Comparison of ENCODE assay signal across 24 cellular contexts in the genomic region with DNA sequence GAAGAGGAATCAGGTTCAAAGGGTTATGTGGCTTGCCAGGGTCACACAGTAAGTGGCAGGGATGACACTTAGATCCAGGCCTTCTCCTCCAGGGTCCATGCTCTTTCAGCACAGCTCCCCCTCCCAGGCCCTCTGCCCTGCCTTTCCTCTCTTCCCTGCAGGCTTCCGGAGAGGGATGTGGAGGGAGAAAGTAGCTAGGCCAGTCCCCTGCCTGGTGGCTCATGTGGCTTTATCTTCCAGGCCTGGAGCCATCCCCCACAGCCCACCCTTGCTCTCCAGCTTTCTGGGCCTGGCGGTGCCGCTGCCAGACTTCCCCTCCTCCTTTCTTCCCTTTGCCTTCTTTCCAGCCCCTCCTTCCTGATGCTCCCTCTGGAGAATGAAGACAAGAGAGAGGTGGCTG. TPM values are rescaled to one million over a fixed set of nuclear protein-coding genes. Genes with fewer than 3 reads are reported as not detected.
A peak's percentile ranks its signal among the peaks of the same experiment; 100 is the strongest.
DNase-seq lines count a peak whose midpoint lies in the region; ATAC-seq, FAIRE-seq and TF ChIP-seq lines count a peak whose summit lies in the region.
"Had no signal": no experiment of that assay in that cellular context is flagged by ENCODE, and none has a peak within 500 bp of the region (broad histone marks: within the 10 kb centered on the region; RNA-seq: fewer than 3 reads in every experiment).

No MANE protein-coding gene starts in this region.

- DNase-seq in IMR-90 = no peak
- DNase-seq in endodermal cell = peak; percentile 52
- no peak for DNase-seq in mesothelial cell of epicardium (ENCODE audit: low spot score in 2 of 2, unreplicated experiment in 2 of 2)
- no peak for DNase-seq in smooth muscle cell (lab: John Stamatoyannopoulos, UW; ENCODE audit: unreplicated experiment)
- no peak for DNase-seq in Caco-2
- no peak for DNase-seq in small intestine
- DNase-seq: CD4-positive, alpha-beta T cell; GF-D8; MG63; NCI-H1417 treated with DMSO at 0.1 percent for 48 hours; NCI-H1930; NCI-H226; NCI-H510A treated with DMSO at 0.1 percent for 48 hours; NCI-H748 treated with DMSO at 0.1 percent for 48 hours; PC-9; RPMI8226; SHP77 had no signal

- no peak overlapping the region for H2AK9ac ChIP-seq in IMR-90 (replicated peaks; ENCODE audit: low read depth, low read length, poor library complexity)

- no peak overlapping the region for H3K27ac ChIP-seq in IMR-90 (ENCODE audit: insufficient read depth, low read length)
- H3K27ac ChIP-seq in endodermal cell (ENCODE audit: low read depth, low read length) = no peak overlapping the region
- H3K27ac ChIP-seq in smooth muscle cell (ENCODE audit: low read depth) = no peak overlapping the region
- H3K27ac ChIP-seq in small intestine (ENCODE audit: low read depth in 1 of 2, low read length in 1 of 2) = no peak overlapping the region
- H3K27ac ChIP-seq: BLaER1, PC-9, SK-N-MC had no signal

- BruUV-seq in IMR-90 (replicated peaks; lab: Mats Ljungman, UMichigan) = no TSS peak
- no TSS peak for BruUV-seq in Caco-2 (replicated peaks; lab: Mats Ljungman, UMichigan)

- H3K27ac Mint-ChIP-seq in endodermal cell (peak overlapping the region; percentile 48), mesothelial cell of epicardium (peak overlapping the region; percentile 84), Caco-2 (ENCODE audit: unreplicated experiment) (no peak overlapping the region)
- H3K27ac Mint-ChIP-seq: CD4-positive, alpha-beta T cell had no signal

- H2BK15ac ChIP-seq in IMR-90 (ENCODE audit: low read depth, low read length) = no peak overlapping the region

- no peaks in the 10 kb centered on the region for H3K36me3 ChIP-seq in IMR-90 (ENCODE audit: control insufficient read depth, insufficient read depth, low read length)
- H3K36me3 ChIP-seq in endodermal cell (ENCODE audit: control insufficient read depth, insufficient read depth, low read length) = no peaks in the 10 kb centered on the region
- H3K36me3 ChIP-seq in smooth muscle cell (ENCODE audit: low read depth) = no peaks in the 10 kb centered on the region
- H3K36me3 ChIP-seq in Caco-2 (ENCODE audit: control insufficient read depth, insufficient read depth, low read length) = no peaks in the 10 kb centered on the region
- H3K36me3 ChIP-seq in small intestine (ENCODE audit: control insufficient read depth in 2 of 2, insufficient read depth in 2 of 2, low read length in 2 of 2) = no peaks in the 10 kb centered on the region
- H3K36me3 ChIP-seq: MG63 had no signal

- no peaks in the 10 kb centered on the region for H3K27me3 Mint-ChIP-seq in endodermal cell (ENCODE audit: insufficient read depth)
- no peaks in the 10 kb centered on the region for H3K27me3 Mint-ChIP-seq in mesothelial cell of epicardium (ENCODE audit: low read depth)
- no peaks in the 10 kb centered on the region for H3K27me3 Mint-ChIP-seq in Caco-2 (ENCODE audit: insufficient read depth, unreplicated experiment)
- H3K27me3 Mint-ChIP-seq: CD4-positive, alpha-beta T cell had no signal

- no peak for FAIRE-seq in small intestine (lab: Jason Lieb, UNC)
- FAIRE-seq: GM19239, H1, K562 had no signal

- peaks cover 5% of the 10 kb centered on the region for H3K9me3 Mint-ChIP-seq in endodermal cell
- H3K9me3 Mint-ChIP-seq in mesothelial cell of epicardium = no peaks in the 10 kb centered on the region
- no peaks in the 10 kb centered on the region for H3K9me3 Mint-ChIP-seq in Caco-2 (ENCODE audit: unreplicated experiment)
- H3K9me3 Mint-ChIP-seq: CD4-positive, alpha-beta T cell had no signal

- no peaks in the 10 kb centered on the region for H3K79me1 ChIP-seq in IMR-90 (ENCODE audit: low read depth in 1 of 2, low read length in 2 of 2)

- H3K4me1 ChIP-seq in IMR-90 (ENCODE audit: control insufficient read depth, insufficient read depth, low read length) (peaks cover 7% of the 10 kb centered on the region), endodermal cell (ENCODE audit: control insufficient read depth, insufficient read depth, low read length) (peaks cover 19% of the 10 kb centered on the region), smooth muscle cell (ENCODE audit: low read depth) (no peaks in the 10 kb centered on the region), Caco-2 (peaks cover 11% of the 10 kb centered on the region), small intestine (ENCODE audit: control insufficient read depth in 2 of 2, insufficient read depth in 1 of 2, low read depth in 1 of 2, low read length in 1 of 2) (no peaks in the 10 kb centered on the region)
- H3K4me1 ChIP-seq: BLaER1 had no signal

- intact Hi-C loops in IMR-90 (cut with micrococcal nuclease) = no loop called here
- intact Hi-C loops in Caco-2 (cut with micrococcal nuclease; ENCODE audit: unreplicated experiment) = no loop called here

- H3K27me3 ChIP-seq in IMR-90 (ENCODE audit: control insufficient read depth, insufficient read depth, low read length) (no peaks in the 10 kb centered on the region), endodermal cell (ENCODE audit: control insufficient read depth, insufficient read depth, low read length, poor library complexity, severe bottlenecking) (no peaks in the 10 kb centered on the region), smooth muscle cell (ENCODE audit: low read depth) (no peaks in the 10 kb centered on the region), Caco-2 (replicated peaks; ENCODE audit: control insufficient read depth, insufficient read depth, low read length) (no peaks in the 10 kb centered on the region), small intestine (ENCODE audit: control insufficient read depth in 2 of 2, insufficient read depth in 2 of 2, low read length in 2 of 2) (no peaks in the 10 kb centered on the region)
- H3K27me3 ChIP-seq: BLaER1, MG63 had no signal

- TF ChIP-seq CTCF in IMR-90 (conservative IDR thresholded peaks at IDR 0.05; ENCODE audit: low read depth, low read length) (no peak), endodermal cell (conservative IDR thresholded peaks at IDR 0.05) (no peak), mesothelial cell of epicardium (IDR thresholded peaks at IDR 0.05; ENCODE audit: unreplicated experiment) (no peak), smooth muscle cell (IDR thresholded peaks at IDR 0.05; ENCODE audit: borderline replicate concordance, insufficient read depth, poor library complexity, severe bottlenecking) (no peak), Caco-2 (IDR thresholded peaks at IDR 0.05; ENCODE audit: insufficient read depth in 1 of 2, low read depth in 1 of 2, low read length in 1 of 2, severe bottlenecking in 1 of 2, unreplicated experiment in 1 of 2) (no peak)

- H3K36me3 Mint-ChIP-seq in endodermal cell (ENCODE audit: low read depth) = peaks cover 10% of the 10 kb centered on the region
- H3K36me3 Mint-ChIP-seq in mesothelial cell of epicardium = peaks cover 9% of the 10 kb centered on the region
- no peaks in the 10 kb centered on the region for H3K36me3 Mint-ChIP-seq in Caco-2 (ENCODE audit: insufficient read depth, unreplicated experiment)

- H4K91ac ChIP-seq in IMR-90 (ENCODE audit: insufficient read depth, low read depth, low read length) = no peak overlapping the region

- TF ChIP-seq RAD21 in IMR-90 (IDR thresholded peaks at IDR 0.05; ENCODE audit: low read length) = no peak

- in situ Hi-C loops in IMR-90 (cut with MboI; ENCODE audit: low sequenced_read_pairs) = no loop called here

- no CpG with 5 or more reads among the region's 3 CpGs for WGBS in IMR-90 (ENCODE audit: extremely low coverage in 2 of 2, insufficient read length in 1 of 2), 2 experiments
- 72 to 100% methylated on average over 1 to 3 of the region's 3 CpGs for WGBS in endodermal cell (ENCODE audit: insufficient coverage in 1 of 2, insufficient read length in 1 of 2), 2 experiments
- 40% methylated on average over 3 of the region's 3 CpGs for WGBS in smooth muscle cell (ENCODE audit: low lambda C conversion rate)
- WGBS in small intestine, 3 donors = 79 to 98% (median 91%) methylated on average over 3 of the region's 3 CpGs

- TF ChIP-seq POLR2A in IMR-90 (IDR thresholded peaks at IDR 0.05; ENCODE audit: low read depth, low read length) = no peak

- POLR2A ChIA-PET in IMR-90 (lab: Charles Lee; ENCODE audit: unreplicated experiment) (no interaction called here), Caco-2 (lab: Charles Lee) (no interaction called here)

- H3K9me3 ChIP-seq in IMR-90 (ENCODE audit: control insufficient read depth, insufficient read depth, low read length) = no peaks in the 10 kb centered on the region
- no peaks in the 10 kb centered on the region for H3K9me3 ChIP-seq in endodermal cell (ENCODE audit: control insufficient read depth, low read length)
- no peaks in the 10 kb centered on the region for H3K9me3 ChIP-seq in smooth muscle cell (replicated peaks; ENCODE audit: low read depth)
- no peaks in the 10 kb centered on the region for H3K9me3 ChIP-seq in Caco-2
- H3K9me3 ChIP-seq in small intestine (ENCODE audit: control insufficient read depth, low read depth) = no peaks in the 10 kb centered on the region
- H3K9me3 ChIP-seq: BLaER1, MG63 had no signal

- H3K14ac ChIP-seq in IMR-90 (replicated peaks; ENCODE audit: low read depth, low read length) = no peak overlapping the region

- H3K9me1 ChIP-seq in IMR-90 (ENCODE audit: insufficient read depth, low read length) = peaks cover 12% of the 10 kb centered on the region

- ATAC-seq in IMR-90 (ENCODE audit: low read depth) (no peak), HG02571 (IDR thresholded peaks at IDR 0.05; ENCODE audit: unreplicated experiment) (no peak)

- H3K79me2 ChIP-seq in smooth muscle cell (ENCODE audit: low read depth) = no peaks in the 10 kb centered on the region

- no peaks in the 10 kb centered on the region for H4K20me1 ChIP-seq in IMR-90 (ENCODE audit: insufficient read depth, low read length)
- H4K20me1 ChIP-seq in smooth muscle cell (ENCODE audit: low read depth) = no peaks in the 10 kb centered on the region
- H4K20me1 ChIP-seq: BLaER1 had no signal

- no peak overlapping the region for H3K4me3 ChIP-seq in IMR-90 (ENCODE audit: insufficient read depth, low read depth, low read length)
- no peak overlapping the region for H3K4me3 ChIP-seq in endodermal cell (ENCODE audit: low read length)
- H3K4me3 ChIP-seq in smooth muscle cell = no peak overlapping the region
- H3K4me3 ChIP-seq in Caco-2 (ENCODE audit: low read depth, low read length) = no peak overlapping the region
- H3K4me3 ChIP-seq in small intestine (ENCODE audit: low read depth in 1 of 2, low read length in 2 of 2) = no peak overlapping the region
- H3K4me3 ChIP-seq: BLaER1, K562, MG63, PC-9, SK-N-MC had no signal

- no peak overlapping the region for H2AK5ac ChIP-seq in IMR-90 (ENCODE audit: low read depth, low read length)

- H3K4me1 Mint-ChIP-seq in endodermal cell (peaks cover 27% of the 10 kb centered on the region), mesothelial cell of epicardium (peaks cover 13% of the 10 kb centered on the region), Caco-2 (ENCODE audit: low read depth, unreplicated experiment) (no peaks in the 10 kb centered on the region)

- no peak overlapping the region for H2BK5ac ChIP-seq in IMR-90 (ENCODE audit: low read depth, low read length, poor library complexity, severe bottlenecking)

- H3K9ac ChIP-seq in IMR-90 (ENCODE audit: low read depth, low read length) = no peak overlapping the region
- no peak overlapping the region for H3K9ac ChIP-seq in endodermal cell (ENCODE audit: extremely low read depth, low read length, poor library complexity, severe bottlenecking)
- H3K9ac ChIP-seq in smooth muscle cell (ENCODE audit: low read depth) = no peak overlapping the region
- H3K9ac ChIP-seq: BLaER1 had no signal

- H2BK20ac ChIP-seq in IMR-90 (ENCODE audit: low read depth, low read length) = no peak overlapping the region

- H2BK120ac ChIP-seq in IMR-90 (ENCODE audit: low read depth, low read length) = no peak overlapping the region

- no peak overlapping the region for H4K5ac ChIP-seq in IMR-90 (ENCODE audit: low read depth, low read length)

- dilution Hi-C loops in IMR-90 (cut with HindIII; ENCODE audit: low sequenced_read_pairs, unreplicated experiment) = no loop called here

- H3K4ac ChIP-seq in IMR-90 (ENCODE audit: low read depth, low read length) = peak overlapping the region; percentile 53; the same call in 1 of the 2 replicates

- no peak overlapping the region for H4K8ac ChIP-seq in IMR-90 (ENCODE audit: low read depth in 2 of 2, low read length in 2 of 2)

- no peaks in the 10 kb centered on the region for H3F3A ChIP-seq in smooth muscle cell (ENCODE audit: low read depth)

- H2AFZ ChIP-seq in IMR-90 (replicated peaks; ENCODE audit: low read length, poor library complexity) = peak overlapping the region; percentile 9
- H2AFZ ChIP-seq in smooth muscle cell (ENCODE audit: low read depth) = peak overlapping the region; percentile 75
- H2AFZ ChIP-seq: PC-9 had no signal

- no peak overlapping the region for H3K23ac ChIP-seq in IMR-90 (ENCODE audit: low read depth, low read length)

- no peak overlapping the region for H3K18ac ChIP-seq in IMR-90 (ENCODE audit: low read depth, low read length)

- CTCF ChIA-PET in IMR-90 (lab: Yijun Ruan, JAX) = no interaction called here
- CTCF ChIA-PET in Caco-2 (lab: Charles Lee) = interaction anchor here (1.0 kb wide), 1 partner anchor 48 kb away, joined by 3 read pairs; no protein-coding TSS in a partner anchor

- H3K4me3 Mint-ChIP-seq in endodermal cell (no peak overlapping the region), mesothelial cell of epicardium (no peak overlapping the region), Caco-2 (ENCODE audit: unreplicated experiment) (no peak overlapping the region)
- H3K4me3 Mint-ChIP-seq: CD4-positive, alpha-beta T cell had no signal

- H3K4me2 ChIP-seq in IMR-90 (ENCODE audit: low read depth, low read length) (no peak overlapping the region), smooth muscle cell (no peak overlapping the region)
- H3K4me2 ChIP-seq: BLaER1, PC-9 had no signal

- no peak overlapping the region for H3K56ac ChIP-seq in IMR-90 (ENCODE audit: extremely low read depth, insufficient read depth, low read length)

RNA-seq across cellular contexts. Expression of gene PSMB11, which starts 1.7 kb away (rescaled TPM):
- total RNA-seq in IMR-90 (2012; rRNA removed) = not detected in 2 replicates
- polyA plus RNA-seq in IMR-90 (2012; rRNA removed) = not detected in 2 replicates
- 0.01 TPM in 1 of 2 replicates, not detected in the other for polyA plus RNA-seq in IMR-90 (2012; cell fraction: cytosol; rRNA removed)
- not detected in 2 replicates for polyA plus RNA-seq in IMR-90 (2012; cell fraction: nucleus; rRNA removed; ENCODE audit: low replicate concordance)
- total RNA-seq in endodermal cell = not detected
- polyA plus RNA-seq in endodermal cell (2013, experiment 1 of 2) = not detected
- polyA plus RNA-seq in endodermal cell (2013, experiment 2 of 2) = not detected
- total RNA-seq in mesothelial cell of epicardium = 0.09 TPM in 1 of 3 replicates, not detected in the others
- total RNA-seq in smooth muscle cell = not detected in 2 replicates
- not detected in 2 replicates for polyA plus RNA-seq in smooth muscle cell
- not detected in 2 replicates for total RNA-seq in Caco-2 (2022)
- polyA plus RNA-seq in small intestine = not detected
- total RNA-seq: H1, K562, LHCN-M2, PC-9 had no signal
- polyA plus RNA-seq: H1, K562 had no signal

RNA-seq across cellular contexts. Expression of gene PSMB5, which starts 9.0 kb away (rescaled TPM):
- total RNA-seq in IMR-90 (2012; rRNA removed) (268 and 310 TPM in 2 replicates), endodermal cell (100 to 1,000 TPM; 227 to 257 TPM), mesothelial cell of epicardium (121 to 124 TPM (median 123 TPM) in 3 replicates), smooth muscle cell (161 and 183 TPM in 2 replicates), Caco-2 (2022) (172 and 189 TPM in 2 replicates)
- polyA plus RNA-seq in IMR-90 (2012; rRNA removed) (321 and 335 TPM in 2 replicates), smooth muscle cell (372 and 374 TPM in 2 replicates), small intestine (100 to 1,000 TPM in 1 of 3 donors, 10 to 100 TPM in 2; 84.0 to 166 (median 87.7) TPM)
- polyA plus RNA-seq in IMR-90 (2012; cell fraction: cytosol; rRNA removed) = 284 and 429 TPM in 2 replicates
- polyA plus RNA-seq in IMR-90 (2012; cell fraction: nucleus; rRNA removed; ENCODE audit: low replicate concordance) = 118 and 128 TPM in 2 replicates
- polyA plus RNA-seq in endodermal cell (2013, experiment 1 of 2) = 176 TPM
- polyA plus RNA-seq in endodermal cell (2013, experiment 2 of 2) = 169 TPM

RNA-seq across cellular contexts. Expression of gene CDH24, which starts 13.6 kb away (rescaled TPM):
- total RNA-seq in IMR-90 (2012; rRNA removed) (3.6 and 3.9 TPM in 2 replicates), endodermal cell (10 to 100 TPM; 16.9 to 17.2 TPM), mesothelial cell of epicardium (26.4 to 30.4 TPM (median 29.3 TPM) in 3 replicates), smooth muscle cell (3.6 and 5.5 TPM in 2 replicates), Caco-2 (2022) (7.9 TPM in 2 replicates)
- polyA plus RNA-seq in IMR-90 (2012; rRNA removed) (24.4 and 30.0 TPM in 2 replicates), smooth muscle cell (6.9 and 8.0 TPM in 2 replicates), small intestine (1 to 10 TPM in 1 of 3 donors, under 1 TPM in 2; 0.22 to 4.2 (median 0.81) TPM)
- polyA plus RNA-seq in IMR-90 (2012; cell fraction: cytosol; rRNA removed) = 11.1 and 16.7 TPM in 2 replicates
- polyA plus RNA-seq in IMR-90 (2012; cell fraction: nucleus; rRNA removed; ENCODE audit: low replicate concordance) = 239 and 468 TPM in 2 replicates
- 37.1 TPM for polyA plus RNA-seq in endodermal cell (2013, experiment 1 of 2)
- 32.0 TPM for polyA plus RNA-seq in endodermal cell (2013, experiment 2 of 2)

RNA-seq across cellular contexts. Expression of gene C14orf93, which starts 33.8 kb away (rescaled TPM):
- total RNA-seq in IMR-90 (2012; rRNA removed) (4.7 and 5.7 TPM in 2 replicates), endodermal cell (1 to 10 TPM; 7.0 to 9.4 TPM), mesothelial cell of epicardium (14.0 to 15.1 TPM (median 14.9 TPM) in 3 replicates), smooth muscle cell (10.2 and 11.9 TPM in 2 replicates), Caco-2 (2022) (7.2 and 7.8 TPM in 2 replicates)
- polyA plus RNA-seq in IMR-90 (2012; rRNA removed) (4.7 and 5.4 TPM in 2 replicates), smooth muscle cell (6.7 and 8.4 TPM in 2 replicates), small intestine (1 to 10 TPM; 4.9 to 9.2 (median 6.5) TPM)
- 3.8 and 5.1 TPM in 2 replicates for polyA plus RNA-seq in IMR-90 (2012; cell fraction: cytosol; rRNA removed)
- polyA plus RNA-seq in IMR-90 (2012; cell fraction: nucleus; rRNA removed; ENCODE audit: low replicate concordance) = 10.0 and 12.8 TPM in 2 replicates
- 9.6 TPM for polyA plus RNA-seq in endodermal cell (2013, experiment 1 of 2)
- 11.2 TPM for polyA plus RNA-seq in endodermal cell (2013, experiment 2 of 2)

RNA-seq across cellular contexts. Expression of gene ACIN1, which starts 51.2 kb away (rescaled TPM):
- total RNA-seq in IMR-90 (2012; rRNA removed) (71.9 and 73.8 TPM in 2 replicates), endodermal cell (100 to 1,000 TPM; 314 to 367 TPM), mesothelial cell of epicardium (372 to 401 TPM (median 374 TPM) in 3 replicates), smooth muscle cell (64.5 and 69.0 TPM in 2 replicates), Caco-2 (2022) (193 and 201 TPM in 2 replicates)
- polyA plus RNA-seq in IMR-90 (2012; rRNA removed) (167 and 185 TPM in 2 replicates), smooth muscle cell (33.7 and 39.3 TPM in 2 replicates), small intestine (10 to 100 TPM; 53.8 to 93.9 (median 75.4) TPM)
- 47.0 and 54.1 TPM in 2 replicates for polyA plus RNA-seq in IMR-90 (2012; cell fraction: cytosol; rRNA removed)
- 631 and 1,195 TPM in 2 replicates for polyA plus RNA-seq in IMR-90 (2012; cell fraction: nucleus; rRNA removed; ENCODE audit: low replicate concordance)
- polyA plus RNA-seq in endodermal cell (2013, experiment 1 of 2) = 253 TPM
- 214 TPM for polyA plus RNA-seq in endodermal cell (2013, experiment 2 of 2)
